Comparison of ENCODE assay signal across 1 cellular context in the genomic region with DNA sequence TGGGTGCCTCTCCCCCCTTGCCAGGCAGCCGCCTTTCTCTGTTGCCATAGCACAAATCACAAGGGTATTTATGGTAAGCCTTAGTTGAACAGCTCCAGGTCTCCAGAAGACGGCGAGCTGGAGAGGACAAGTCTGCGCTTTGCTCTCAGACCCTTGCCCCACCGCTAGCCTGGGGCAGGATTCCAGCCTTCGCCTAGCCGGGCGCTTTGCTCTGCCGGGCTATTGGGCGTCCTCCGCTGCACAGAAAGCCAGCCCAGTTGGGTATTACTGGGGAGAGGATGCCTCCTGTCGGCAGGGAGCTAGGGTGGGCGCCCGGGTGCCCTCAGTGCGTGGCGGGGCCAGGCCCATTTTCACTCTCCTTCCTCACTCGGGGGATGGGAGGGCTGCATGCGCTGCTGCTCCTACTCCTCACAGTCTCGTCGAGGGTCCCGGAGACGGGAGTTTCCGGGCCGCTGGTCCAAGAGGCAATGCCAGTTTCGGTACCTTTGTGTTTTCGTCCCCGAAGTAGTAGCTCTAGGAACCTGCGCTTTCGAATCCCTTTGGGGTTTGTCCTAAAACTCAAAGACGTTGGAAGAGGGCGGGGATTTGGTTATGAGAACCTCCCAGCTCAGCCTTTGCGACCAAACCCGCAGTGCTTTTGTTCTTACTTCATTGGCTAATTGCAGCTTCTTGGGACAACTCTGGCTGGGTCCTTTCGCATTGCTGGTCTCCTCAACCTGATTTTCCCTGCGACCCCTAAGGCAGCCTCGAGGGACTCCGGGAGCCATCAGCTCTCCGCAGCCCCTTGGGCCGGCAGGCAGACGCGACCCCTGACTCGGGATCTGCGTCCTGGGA.
TF ChIP-seq lines count a peak whose summit lies in the region.

No MANE protein-coding gene starts in this region.

TF ChIP-seq in HepG2, 621 proteins besides CTCF, POLR2A, EP300 and RAD21 (continues in another document):
- TF ChIP-seq, protein P1, sequence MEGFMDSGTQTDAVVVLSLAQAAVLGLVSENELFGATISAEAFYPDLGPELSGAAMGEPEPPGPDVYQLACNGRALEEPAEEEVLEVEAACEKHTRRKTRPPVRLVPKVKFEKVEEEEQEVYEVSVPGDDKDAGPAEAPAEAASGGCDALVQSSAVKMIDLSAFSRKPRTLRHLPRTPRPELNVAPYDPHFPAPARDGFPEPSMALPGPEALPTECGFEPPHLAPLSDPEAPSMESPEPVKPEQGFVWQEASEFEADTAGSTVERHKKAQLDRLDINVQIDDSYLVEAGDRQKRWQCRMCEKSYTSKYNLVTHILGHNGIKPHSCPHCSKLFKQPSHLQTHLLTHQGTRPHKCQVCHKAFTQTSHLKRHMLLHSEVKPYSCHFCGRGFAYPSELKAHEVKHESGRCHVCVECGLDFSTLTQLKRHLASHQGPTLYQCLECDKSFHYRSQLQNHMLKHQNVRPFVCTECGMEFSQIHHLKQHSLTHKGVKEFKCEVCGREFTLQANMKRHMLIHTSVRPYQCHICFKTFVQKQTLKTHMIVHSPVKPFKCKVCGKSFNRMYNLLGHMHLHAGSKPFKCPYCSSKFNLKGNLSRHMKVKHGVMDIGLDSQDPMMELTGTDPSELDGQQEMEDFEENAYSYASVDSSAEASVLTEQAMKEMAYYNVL (CRISPR knock-in tag; IDR thresholded peaks at IDR 0.05; ENCODE audit: borderline replicate concordance): no peak
- TF ChIP-seq, protein P2, sequence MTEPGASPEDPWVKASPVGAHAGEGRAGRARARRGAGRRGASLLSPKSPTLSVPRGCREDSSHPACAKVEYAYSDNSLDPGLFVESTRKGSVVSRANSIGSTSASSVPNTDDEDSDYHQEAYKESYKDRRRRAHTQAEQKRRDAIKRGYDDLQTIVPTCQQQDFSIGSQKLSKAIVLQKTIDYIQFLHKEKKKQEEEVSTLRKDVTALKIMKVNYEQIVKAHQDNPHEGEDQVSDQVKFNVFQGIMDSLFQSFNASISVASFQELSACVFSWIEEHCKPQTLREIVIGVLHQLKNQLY (CRISPR knock-in tag; IDR thresholded peaks at IDR 0.05): no peak
- TF ChIP-seq ZBTB38 (CRISPR knock-in tag; IDR thresholded peaks at IDR 0.05) (peak; percentile 63; the same call in 1 of the 2 replicates), ZNF530 (CRISPR knock-in tag; IDR thresholded peaks at IDR 0.05; ENCODE audit: low read depth) (no peak), PAWR (CRISPR knock-in tag; IDR thresholded peaks at IDR 0.05; ENCODE audit: borderline replicate concordance) (no peak), RFX5 (IDR thresholded peaks at IDR 0.05; ENCODE audit: low read depth, low read length) (no peak), KDM5B (CRISPR knock-in tag; IDR thresholded peaks at IDR 0.05; ENCODE audit: borderline replicate concordance) (peak; percentile 53; the same call in 1 of the 2 replicates), ZNF44 (CRISPR knock-in tag; IDR thresholded peaks at IDR 0.05) (0 out of 2 replicates have a peak, but pooled peaks have one; percentile 31), IRF2 (CRISPR knock-in tag; IDR thresholded peaks at IDR 0.05) (no peak), YEATS4 (CRISPR knock-in tag; IDR thresholded peaks at IDR 0.05; ENCODE audit: borderline replicate concordance) (0 out of 2 replicates have a peak, but pooled peaks have one; percentile 10), ESRRA (CRISPR knock-in tag; IDR thresholded peaks at IDR 0.05; ENCODE audit: low read depth) (0 out of 2 replicates have a peak, but pooled peaks have one; percentile 23), IKZF4 (CRISPR knock-in tag; IDR thresholded peaks at IDR 0.05; ENCODE audit: borderline replicate concordance, low read depth, not compliant biosample characterization) (no peak), SALL1 (CRISPR knock-in tag; IDR thresholded peaks at IDR 0.05) (peak; percentile 61; the same call in 1 of the 2 replicates), ZKSCAN5 (CRISPR knock-in tag; IDR thresholded peaks at IDR 0.05) (no peak), CENPT (CRISPR knock-in tag; IDR thresholded peaks at IDR 0.05; ENCODE audit: low read depth) (no peak), ZMYM4 (CRISPR knock-in tag; IDR thresholded peaks at IDR 0.05) (peak; percentile 75), ZNF678 (CRISPR knock-in tag; IDR thresholded peaks at IDR 0.05) (no peak), MYC (CRISPR knock-in tag; IDR thresholded peaks at IDR 0.05; ENCODE audit: borderline replicate concordance) (peak; percentile 53)
- TF ChIP-seq, protein P3, sequence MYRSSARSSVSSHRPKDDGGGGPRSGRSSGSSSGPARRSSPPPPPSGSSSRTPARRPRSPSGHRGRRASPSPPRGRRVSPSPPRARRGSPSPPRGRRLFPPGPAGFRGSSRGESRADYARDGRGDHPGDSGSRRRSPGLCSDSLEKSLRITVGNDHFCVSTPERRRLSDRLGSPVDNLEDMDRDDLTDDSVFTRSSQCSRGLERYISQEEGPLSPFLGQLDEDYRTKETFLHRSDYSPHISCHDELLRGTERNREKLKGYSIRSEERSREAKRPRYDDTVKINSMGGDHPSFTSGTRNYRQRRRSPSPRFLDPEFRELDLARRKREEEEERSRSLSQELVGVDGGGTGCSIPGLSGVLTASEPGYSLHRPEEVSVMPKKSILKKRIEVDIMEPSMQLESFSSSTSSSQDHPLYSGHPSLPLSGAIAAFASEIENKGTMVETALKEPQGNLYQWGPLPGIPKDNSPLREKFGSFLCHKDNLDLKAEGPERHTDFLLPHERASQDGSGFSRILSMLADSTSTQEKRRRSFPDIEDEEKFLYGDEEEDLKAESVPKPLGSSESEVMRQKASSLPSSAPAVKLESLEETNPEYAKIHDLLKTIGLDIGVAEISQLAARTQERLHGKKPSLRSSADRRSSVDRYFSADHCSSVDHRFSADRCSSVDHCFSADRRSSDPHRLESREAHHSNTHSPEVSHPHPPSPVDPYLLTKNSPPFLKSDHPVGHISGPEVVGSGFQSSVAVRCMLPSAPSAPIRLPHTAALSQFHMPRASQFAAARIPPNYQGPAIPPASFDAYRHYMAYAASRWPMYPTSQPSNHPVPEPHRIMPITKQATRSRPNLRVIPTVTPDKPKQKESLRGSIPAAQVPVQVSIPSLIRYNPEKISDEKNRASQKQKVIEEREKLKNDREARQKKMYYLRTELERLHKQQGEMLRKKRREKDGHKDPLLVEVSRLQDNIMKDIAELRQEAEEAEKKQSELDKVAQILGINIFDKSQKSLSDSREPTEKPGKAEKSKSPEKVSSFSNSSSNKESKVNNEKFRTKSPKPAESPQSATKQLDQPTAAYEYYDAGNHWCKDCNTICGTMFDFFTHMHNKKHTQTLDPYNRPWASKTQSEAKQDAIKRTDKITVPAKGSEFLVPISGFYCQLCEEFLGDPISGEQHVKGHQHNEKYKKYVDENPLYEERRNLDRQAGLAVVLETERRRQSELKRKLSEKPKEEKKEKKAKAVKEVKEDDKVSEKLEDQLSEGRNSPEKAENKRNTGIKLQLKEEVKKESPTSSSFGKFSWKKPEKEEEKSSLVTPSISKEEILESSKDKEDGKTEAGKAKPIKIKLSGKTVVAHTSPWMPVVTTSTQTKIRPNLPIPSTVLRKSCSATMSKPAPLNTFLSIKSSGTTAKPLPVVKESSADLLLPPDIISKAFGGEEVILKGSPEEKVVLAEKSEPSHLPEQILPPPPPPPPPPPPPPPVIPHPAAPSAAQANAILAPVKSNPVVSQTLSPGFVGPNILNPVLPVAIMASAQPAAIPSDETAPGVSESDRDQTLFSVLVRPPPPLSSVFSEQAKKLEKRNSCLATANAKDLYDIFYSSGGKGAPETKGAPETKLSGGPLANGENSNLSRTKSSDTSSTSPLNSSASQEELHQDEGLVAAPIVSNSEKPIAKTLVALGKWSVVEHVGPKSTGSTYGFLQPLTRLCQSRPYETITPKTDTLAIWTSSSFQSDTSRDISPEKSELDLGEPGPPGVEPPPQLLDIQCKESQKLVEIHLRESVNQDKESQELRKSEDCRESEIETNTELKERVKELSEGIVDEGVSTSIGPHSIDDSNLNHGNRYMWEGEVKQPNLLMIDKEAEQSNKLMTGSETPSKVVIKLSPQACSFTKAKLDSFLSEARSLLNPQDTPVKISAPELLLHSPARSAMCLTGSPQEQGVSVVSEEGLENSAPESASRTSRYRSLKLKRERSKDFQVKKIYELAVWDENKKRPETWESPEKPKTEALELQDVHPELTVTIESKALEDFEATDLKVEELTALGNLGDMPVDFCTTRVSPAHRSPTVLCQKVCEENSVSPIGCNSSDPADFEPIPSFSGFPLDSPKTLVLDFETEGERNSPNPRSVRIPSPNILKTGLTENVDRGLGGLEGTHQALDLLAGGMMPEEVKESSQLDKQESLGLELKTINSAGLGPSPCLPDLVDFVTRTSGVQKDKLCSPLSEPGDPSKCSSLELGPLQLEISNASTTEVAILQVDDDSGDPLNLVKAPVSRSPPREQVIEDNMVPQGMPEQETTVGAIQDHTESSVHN (CRISPR knock-in tag; IDR thresholded peaks at IDR 0.05): peak; percentile 58; the same call in 1 of the 2 replicates
- TF ChIP-seq, protein P4, sequence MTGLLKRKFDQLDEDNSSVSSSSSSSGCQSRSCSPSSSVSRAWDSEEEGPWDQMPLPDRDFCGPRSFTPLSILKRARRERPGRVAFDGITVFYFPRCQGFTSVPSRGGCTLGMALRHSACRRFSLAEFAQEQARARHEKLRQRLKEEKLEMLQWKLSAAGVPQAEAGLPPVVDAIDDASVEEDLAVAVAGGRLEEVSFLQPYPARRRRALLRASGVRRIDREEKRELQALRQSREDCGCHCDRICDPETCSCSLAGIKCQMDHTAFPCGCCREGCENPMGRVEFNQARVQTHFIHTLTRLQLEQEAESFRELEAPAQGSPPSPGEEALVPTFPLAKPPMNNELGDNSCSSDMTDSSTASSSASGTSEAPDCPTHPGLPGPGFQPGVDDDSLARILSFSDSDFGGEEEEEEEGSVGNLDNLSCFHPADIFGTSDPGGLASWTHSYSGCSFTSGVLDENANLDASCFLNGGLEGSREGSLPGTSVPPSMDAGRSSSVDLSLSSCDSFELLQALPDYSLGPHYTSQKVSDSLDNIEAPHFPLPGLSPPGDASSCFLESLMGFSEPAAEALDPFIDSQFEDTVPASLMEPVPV (CRISPR knock-in tag; IDR thresholded peaks at IDR 0.05): no peak
- TF ChIP-seq, protein P5, sequence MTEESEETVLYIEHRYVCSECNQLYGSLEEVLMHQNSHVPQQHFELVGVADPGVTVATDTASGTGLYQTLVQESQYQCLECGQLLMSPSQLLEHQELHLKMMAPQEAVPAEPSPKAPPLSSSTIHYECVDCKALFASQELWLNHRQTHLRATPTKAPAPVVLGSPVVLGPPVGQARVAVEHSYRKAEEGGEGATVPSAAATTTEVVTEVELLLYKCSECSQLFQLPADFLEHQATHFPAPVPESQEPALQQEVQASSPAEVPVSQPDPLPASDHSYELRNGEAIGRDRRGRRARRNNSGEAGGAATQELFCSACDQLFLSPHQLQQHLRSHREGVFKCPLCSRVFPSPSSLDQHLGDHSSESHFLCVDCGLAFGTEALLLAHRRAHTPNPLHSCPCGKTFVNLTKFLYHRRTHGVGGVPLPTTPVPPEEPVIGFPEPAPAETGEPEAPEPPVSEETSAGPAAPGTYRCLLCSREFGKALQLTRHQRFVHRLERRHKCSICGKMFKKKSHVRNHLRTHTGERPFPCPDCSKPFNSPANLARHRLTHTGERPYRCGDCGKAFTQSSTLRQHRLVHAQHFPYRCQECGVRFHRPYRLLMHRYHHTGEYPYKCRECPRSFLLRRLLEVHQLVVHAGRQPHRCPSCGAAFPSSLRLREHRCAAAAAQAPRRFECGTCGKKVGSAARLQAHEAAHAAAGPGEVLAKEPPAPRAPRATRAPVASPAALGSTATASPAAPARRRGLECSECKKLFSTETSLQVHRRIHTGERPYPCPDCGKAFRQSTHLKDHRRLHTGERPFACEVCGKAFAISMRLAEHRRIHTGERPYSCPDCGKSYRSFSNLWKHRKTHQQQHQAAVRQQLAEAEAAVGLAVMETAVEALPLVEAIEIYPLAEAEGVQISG (CRISPR knock-in tag; IDR thresholded peaks at IDR 0.05): peak; percentile 51
- TF ChIP-seq, protein P6, sequence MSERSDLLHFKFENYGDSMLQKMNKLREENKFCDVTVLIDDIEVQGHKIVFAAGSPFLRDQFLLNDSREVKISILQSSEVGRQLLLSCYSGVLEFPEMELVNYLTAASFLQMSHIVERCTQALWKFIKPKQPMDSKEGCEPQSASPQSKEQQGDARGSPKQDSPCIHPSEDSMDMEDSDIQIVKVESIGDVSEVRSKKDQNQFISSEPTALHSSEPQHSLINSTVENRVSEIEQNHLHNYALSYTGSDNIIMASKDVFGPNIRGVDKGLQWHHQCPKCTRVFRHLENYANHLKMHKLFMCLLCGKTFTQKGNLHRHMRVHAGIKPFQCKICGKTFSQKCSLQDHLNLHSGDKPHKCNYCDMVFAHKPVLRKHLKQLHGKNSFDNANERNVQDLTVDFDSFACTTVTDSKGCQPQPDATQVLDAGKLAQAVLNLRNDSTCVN (CRISPR knock-in tag; IDR thresholded peaks at IDR 0.05; ENCODE audit: borderline replicate concordance): 0 out of 2 replicates have a peak, but pooled peaks have one; percentile 33
- TF ChIP-seq, protein P7, sequence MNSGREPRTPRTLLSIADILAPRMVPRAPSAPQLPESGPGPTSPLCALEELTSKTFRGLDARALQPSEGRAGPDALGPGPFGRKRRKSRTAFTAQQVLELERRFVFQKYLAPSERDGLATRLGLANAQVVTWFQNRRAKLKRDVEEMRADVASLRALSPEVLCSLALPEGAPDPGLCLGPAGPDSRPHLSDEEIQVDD (CRISPR knock-in tag; IDR thresholded peaks at IDR 0.05; ENCODE audit: borderline replicate concordance): 0 out of 2 replicates have a peak, but pooled peaks have one; percentile 46
- TF ChIP-seq, protein P8, sequence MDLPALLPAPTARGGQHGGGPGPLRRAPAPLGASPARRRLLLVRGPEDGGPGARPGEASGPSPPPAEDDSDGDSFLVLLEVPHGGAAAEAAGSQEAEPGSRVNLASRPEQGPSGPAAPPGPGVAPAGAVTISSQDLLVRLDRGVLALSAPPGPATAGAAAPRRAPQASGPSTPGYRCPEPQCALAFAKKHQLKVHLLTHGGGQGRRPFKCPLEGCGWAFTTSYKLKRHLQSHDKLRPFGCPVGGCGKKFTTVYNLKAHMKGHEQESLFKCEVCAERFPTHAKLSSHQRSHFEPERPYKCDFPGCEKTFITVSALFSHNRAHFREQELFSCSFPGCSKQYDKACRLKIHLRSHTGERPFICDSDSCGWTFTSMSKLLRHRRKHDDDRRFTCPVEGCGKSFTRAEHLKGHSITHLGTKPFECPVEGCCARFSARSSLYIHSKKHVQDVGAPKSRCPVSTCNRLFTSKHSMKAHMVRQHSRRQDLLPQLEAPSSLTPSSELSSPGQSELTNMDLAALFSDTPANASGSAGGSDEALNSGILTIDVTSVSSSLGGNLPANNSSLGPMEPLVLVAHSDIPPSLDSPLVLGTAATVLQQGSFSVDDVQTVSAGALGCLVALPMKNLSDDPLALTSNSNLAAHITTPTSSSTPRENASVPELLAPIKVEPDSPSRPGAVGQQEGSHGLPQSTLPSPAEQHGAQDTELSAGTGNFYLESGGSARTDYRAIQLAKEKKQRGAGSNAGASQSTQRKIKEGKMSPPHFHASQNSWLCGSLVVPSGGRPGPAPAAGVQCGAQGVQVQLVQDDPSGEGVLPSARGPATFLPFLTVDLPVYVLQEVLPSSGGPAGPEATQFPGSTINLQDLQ (CRISPR knock-in tag; IDR thresholded peaks at IDR 0.05): 0 out of 2 replicates have a peak, but pooled peaks have one; percentile 26
- TF ChIP-seq, protein P9, sequence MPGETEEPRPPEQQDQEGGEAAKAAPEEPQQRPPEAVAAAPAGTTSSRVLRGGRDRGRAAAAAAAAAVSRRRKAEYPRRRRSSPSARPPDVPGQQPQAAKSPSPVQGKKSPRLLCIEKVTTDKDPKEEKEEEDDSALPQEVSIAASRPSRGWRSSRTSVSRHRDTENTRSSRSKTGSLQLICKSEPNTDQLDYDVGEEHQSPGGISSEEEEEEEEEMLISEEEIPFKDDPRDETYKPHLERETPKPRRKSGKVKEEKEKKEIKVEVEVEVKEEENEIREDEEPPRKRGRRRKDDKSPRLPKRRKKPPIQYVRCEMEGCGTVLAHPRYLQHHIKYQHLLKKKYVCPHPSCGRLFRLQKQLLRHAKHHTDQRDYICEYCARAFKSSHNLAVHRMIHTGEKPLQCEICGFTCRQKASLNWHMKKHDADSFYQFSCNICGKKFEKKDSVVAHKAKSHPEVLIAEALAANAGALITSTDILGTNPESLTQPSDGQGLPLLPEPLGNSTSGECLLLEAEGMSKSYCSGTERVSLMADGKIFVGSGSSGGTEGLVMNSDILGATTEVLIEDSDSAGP (CRISPR knock-in tag; IDR thresholded peaks at IDR 0.05; ENCODE audit: borderline replicate concordance): peak; percentile 79
